Comparison of ENCODE assay signal across 8 cellular contexts in genomic region chr18:44839239-44839666, GRCh38.
DNase-seq lines count a peak whose midpoint lies in the region; ATAC-seq and TF ChIP-seq lines count a peak whose summit lies in the region.

No MANE protein-coding gene starts in this region.

- DNase-seq in NCI-H146 (lab: John Stamatoyannopoulos, UW): peak; percentile 20
- no peak for DNase-seq in NCI-H146 treated with DMSO at 0.1 percent for 48 hours (lab: John Stamatoyannopoulos, UW; ENCODE audit: unreplicated experiment)
- peak; percentile 58 for DNase-seq in NCI-H345 treated with DMSO at 0.1 percent for 48 hours (lab: John Stamatoyannopoulos, UW; ENCODE audit: unreplicated experiment)
- DNase-seq in activated CD8-positive, alpha-beta memory T cell treated with anti-CD3 and anti-CD28 coated beads for 1 hour (ENCODE audit: extremely low read depth in 1 of 2, low read depth in 1 of 2): peak; percentile 3 to 47
- peak; percentile 14 for DNase-seq in non-pigmented ciliary epithelial cell (ENCODE audit: low read depth)
- DNase-seq in thyroid gland: peak; percentile 41 to 47

- H3K4me1 ChIP-seq in thyroid gland: peaks cover 10 to 45% of the 10 kb centered on the region in 2 donors

- no peaks in the 10 kb centered on the region for H3K36me3 ChIP-seq in thyroid gland

- no peaks in the 10 kb centered on the region for H3K9me3 ChIP-seq in thyroid gland

- H3K27ac ChIP-seq in thyroid gland: no peak overlapping the region

- H3K27me3 ChIP-seq in thyroid gland: no peaks in the 10 kb centered on the region

- 58 to 67% methylated on average over 6 of the region's 6 CpGs for WGBS in thyroid gland, 2 donors

- no peak for TF ChIP-seq CTCF in thyroid gland (IDR thresholded peaks at IDR 0.05)

- intact Hi-C loops in thyroid gland (cut with DNase I): no loop called here

- peak; percentile 96 for ATAC-seq in HG02610 (IDR thresholded peaks at IDR 0.05; ENCODE audit: unreplicated experiment)
- ATAC-seq in esophagus mucosa: peak; percentile 80

- H3K4me3 ChIP-seq in thyroid gland (replicated peaks in 1 of 3): no peak overlapping the region

- no peak for TF ChIP-seq POLR2A in thyroid gland (IDR thresholded peaks at IDR 0.05)
